19 cellular contexts compared by ENCODE assay signal in genomic region chr3:11605398-11605797, GRCh38. TPM values are rescaled to one million over a fixed set of nuclear protein-coding genes. Genes with fewer than 3 reads are reported as not detected.
DNase-seq lines count a peak whose midpoint lies in the region; ATAC-seq and TF ChIP-seq lines count a peak whose summit lies in the region.
"Had no signal": no experiment of that assay in that cellular context is flagged by ENCODE, and none has a peak within 500 bp of the region (broad histone marks: within the 10 kb centered on the region; RNA-seq: fewer than 3 reads in every experiment).

No MANE protein-coding gene starts in this region.

- H4K20me1 ChIP-seq in IMR-90 (ENCODE audit: insufficient read depth, low read length), result peaks cover 25% of the 10 kb centered on the region

- peaks cover 71% of the 10 kb centered on the region for H3K4me1 ChIP-seq in ACC112 (ENCODE audit: control insufficient read depth, insufficient read depth, low read length, unreplicated experiment)
- H3K4me1 ChIP-seq in IMR-90 (ENCODE audit: control insufficient read depth, insufficient read depth, low read length), result peaks cover 43% of the 10 kb centered on the region
- H3K4me1 ChIP-seq in esophagus muscularis mucosa, result peaks cover 61 to 95% (median 87%) of the 10 kb centered on the region in 4 donors
- H3K4me1 ChIP-seq in esophagus squamous epithelium, result peaks cover 26 to 91% (median 47%) of the 10 kb centered on the region in 3 donors

- no peaks in the 10 kb centered on the region for H3K27me3 ChIP-seq in ACC112 (ENCODE audit: insufficient read depth, low read length)
- no peaks in the 10 kb centered on the region for H3K27me3 ChIP-seq in IMR-90 (ENCODE audit: control insufficient read depth, insufficient read depth, low read length)
- H3K27me3 ChIP-seq in esophagus muscularis mucosa, result no peaks in the 10 kb centered on the region
- no peaks in the 10 kb centered on the region for H3K27me3 ChIP-seq in esophagus squamous epithelium
- H3K27me3 ChIP-seq: Peyer's patch, testis had no signal

- peak overlapping the region; percentile 26 to 58; a peak in 3 of 4 replicates for H4K8ac ChIP-seq in IMR-90 (ENCODE audit: low read depth in 2 of 2, low read length in 2 of 2)

- H3K23ac ChIP-seq in IMR-90 (ENCODE audit: low read depth, low read length), result peak overlapping the region; percentile 70

- peak overlapping the region; percentile 71 for H3K27ac Mint-ChIP-seq in progenitor cell of endocrine pancreas
- H3K27ac Mint-ChIP-seq: activated CD8-positive, alpha-beta memory T cell treated with anti-CD3 and anti-CD28 coated beads, Interleukin-2, amount 10 ng/mL, durations not matched to agents 7 days and 5 days had no signal

- 75% methylated on average over 1 of the region's 1 CpG; no CpG with 5 or more reads in 1 of the 2 experiments for WGBS in IMR-90 (ENCODE audit: extremely low coverage in 2 of 2, insufficient read length in 1 of 2), 2 experiments
- 79% methylated on average over 1 of the region's 1 CpG for WGBS in esophagus muscularis mucosa
- 83 to 100% methylated on average over 1 of the region's 1 CpG for WGBS in esophagus squamous epithelium, 2 donors

- TF ChIP-seq CTCF in IMR-90 (conservative IDR thresholded peaks at IDR 0.05; ENCODE audit: low read depth, low read length) (no peak), esophagus muscularis mucosa (IDR thresholded peaks at IDR 0.05) (no peak), progenitor cell of endocrine pancreas (IDR thresholded peaks at IDR 0.05; ENCODE audit: unreplicated experiment) (no peak), esophagus squamous epithelium (IDR thresholded peaks at IDR 0.05) (no peak)

- BruUV-seq in IMR-90 (replicated peaks; lab: Mats Ljungman, UMichigan), result no TSS peak

- no peak overlapping the region for H3K4me2 ChIP-seq in IMR-90 (ENCODE audit: low read depth, low read length)

- no peaks in the 10 kb centered on the region for H3K9me3 Mint-ChIP-seq in progenitor cell of endocrine pancreas (ENCODE audit: low read depth)

- no peaks in the 10 kb centered on the region for H3K9me3 ChIP-seq in IMR-90 (ENCODE audit: control insufficient read depth, insufficient read depth, low read length)
- H3K9me3 ChIP-seq in esophagus muscularis mucosa, result no peaks in the 10 kb centered on the region
- H3K9me3 ChIP-seq in esophagus squamous epithelium, result no peaks in the 10 kb centered on the region
- H3K9me3 ChIP-seq: Peyer's patch, testis had no signal

- TF ChIP-seq POLR2A in IMR-90 (IDR thresholded peaks at IDR 0.05; ENCODE audit: low read depth, low read length) (no peak), esophagus muscularis mucosa (IDR thresholded peaks at IDR 0.05; ENCODE audit: low read depth) (no peak), esophagus squamous epithelium (IDR thresholded peaks at IDR 0.05) (no peak)

- CTCF ChIA-PET in IMR-90 (lab: Yijun Ruan, JAX), result no interaction called here

- H3K36me3 ChIP-seq in ACC112 (ENCODE audit: insufficient read depth, low read length) (no peaks in the 10 kb centered on the region), IMR-90 (ENCODE audit: control insufficient read depth, insufficient read depth, low read length) (peaks cover 17% of the 10 kb centered on the region), esophagus muscularis mucosa (peaks cover 0 to 6% (median 0%) of the 10 kb centered on the region in 4 donors), esophagus squamous epithelium (peaks cover 0 to 18% (median 0%) of the 10 kb centered on the region in 3 donors)

- peak overlapping the region; percentile 75; the same call in 1 of the 2 replicates for H3K4ac ChIP-seq in IMR-90 (ENCODE audit: low read depth, low read length)

- in situ Hi-C loops in IMR-90 (cut with MboI; ENCODE audit: low sequenced_read_pairs), result no loop called here

- H4K5ac ChIP-seq in IMR-90 (ENCODE audit: low read depth, low read length), result peak overlapping the region; percentile 10; the same call in 1 of the 2 replicates

- H2BK5ac ChIP-seq in IMR-90 (ENCODE audit: low read depth, low read length, poor library complexity, severe bottlenecking), result peak overlapping the region; percentile 69

- no peak overlapping the region for H3K4me3 Mint-ChIP-seq in progenitor cell of endocrine pancreas (ENCODE audit: low read depth)
- H3K4me3 Mint-ChIP-seq: activated CD8-positive, alpha-beta memory T cell treated with anti-CD3 and anti-CD28 coated beads, Interleukin-2, amount 10 ng/mL, durations not matched to agents 7 days and 5 days had no signal

- peak overlapping the region; percentile 60 for H2BK120ac ChIP-seq in IMR-90 (ENCODE audit: low read depth, low read length)

- no peak overlapping the region for H2AK9ac ChIP-seq in IMR-90 (replicated peaks; ENCODE audit: low read depth, low read length, poor library complexity)

- H3K27ac ChIP-seq in ACC112 (ENCODE audit: low read depth, low read length) (peak overlapping the region; percentile 86), IMR-90 (ENCODE audit: insufficient read depth, low read length) (peak overlapping the region; percentile 22; the same call in 1 of the 2 replicates), esophagus muscularis mucosa (replicated peaks in 1 of 4) (peak overlapping the region; percentile 28 to 85 (median 54)), esophagus squamous epithelium (peak overlapping the region in 2 of 4 donors; percentile 42 to 90)
- H3K27ac ChIP-seq: VCaP had no signal

- no peak overlapping the region for H2AFZ ChIP-seq in ACC112 (ENCODE audit: low read length, unreplicated experiment)
- no peak overlapping the region for H2AFZ ChIP-seq in IMR-90 (replicated peaks; ENCODE audit: low read length, poor library complexity)

- H2BK15ac ChIP-seq in IMR-90 (ENCODE audit: low read depth, low read length), result peak overlapping the region; percentile 3; the same call in 1 of the 3 replicates

- ATAC-seq in IMR-90 (ENCODE audit: low read depth) (no peak), GM21515 (IDR thresholded peaks at IDR 0.05; ENCODE audit: unreplicated experiment) (no peak)
- ATAC-seq: activated CD8-positive, alpha-beta memory T cell treated with anti-CD3 and anti-CD28 coated beads, Interleukin-2, amount 10 ng/mL, durations not matched to agents 7 days and 5 days had no signal

- H4K91ac ChIP-seq in IMR-90 (ENCODE audit: insufficient read depth, low read depth, low read length), result peak overlapping the region; percentile 26; the same call in 1 of the 2 replicates

- intact Hi-C loops in IMR-90 (cut with micrococcal nuclease), result no loop called here
- intact Hi-C loops in esophagus muscularis mucosa (cut with DNase I), result no loop called here
- intact Hi-C loops in esophagus squamous epithelium (cut with DNase I), result no loop called here

- H3K56ac ChIP-seq in IMR-90 (ENCODE audit: extremely low read depth, insufficient read depth, low read length), result no peak overlapping the region

- DNase-seq in IMR-90, result no peak
- DNase-seq in esophagus muscularis mucosa (ENCODE audit: extremely low spot score), result no peak
- DNase-seq in progenitor cell of endocrine pancreas (ENCODE audit: low spot score, unreplicated experiment), result no peak
- DNase-seq in NCI-H187 treated with DMSO at 0.1 percent for 48 hours (lab: John Stamatoyannopoulos, UW), result no peak
- DNase-seq in esophagus squamous epithelium (lab: John Stamatoyannopoulos, UW), result no peak
- DNase-seq in NCI-H1417 (lab: John Stamatoyannopoulos, UW), result no peak
- DNase-seq: activated CD8-positive, alpha-beta memory T cell treated with anti-CD3 and anti-CD28 coated beads, Interleukin-2, amount 10 ng/mL, durations not matched to agents 7 days and 5 days; activated naive CD4-positive, alpha-beta T cell treated with Interleukin-2 at 50 U/mL for 16 hours; DMS 273 treated with DMSO at 0.1 percent for 48 hours; effector memory CD4-positive, alpha-beta T cell; foreskin fibroblast; NCI-H1930; NCI-H524 treated with DMSO at 0.1 percent for 48 hours; Peyer's patch; stimulated activated CD4-positive, alpha-beta T cell treated with anti-CD3 and anti-CD28 coated beads, Interleukin-15, amount 100 ng/mL, for 24 hours; testis had no signal

- no peak overlapping the region for H3K4me3 ChIP-seq in ACC112 (ENCODE audit: low read depth, low read length)
- H3K4me3 ChIP-seq in IMR-90 (ENCODE audit: insufficient read depth, low read depth, low read length), result no peak overlapping the region
- no peak overlapping the region for H3K4me3 ChIP-seq in esophagus muscularis mucosa
- no peak overlapping the region for H3K4me3 ChIP-seq in esophagus squamous epithelium
- H3K4me3 ChIP-seq: Peyer's patch, testis had no signal

- H3K9ac ChIP-seq in IMR-90 (ENCODE audit: low read depth, low read length), result no peak overlapping the region

- 0 out of 2 replicates have a peak overlapping the region, but pooled peaks have one; percentile 16 for H2AK5ac ChIP-seq in IMR-90 (ENCODE audit: low read depth, low read length)

- no peak for TF ChIP-seq RAD21 in IMR-90 (IDR thresholded peaks at IDR 0.05; ENCODE audit: low read length)

- peaks cover 43% of the 10 kb centered on the region for H3K4me1 Mint-ChIP-seq in progenitor cell of endocrine pancreas (ENCODE audit: low read depth)

- POLR2A ChIA-PET in IMR-90 (lab: Charles Lee; ENCODE audit: unreplicated experiment), result no interaction called here

- H3K36me3 Mint-ChIP-seq in progenitor cell of endocrine pancreas (ENCODE audit: insufficient read depth), result peaks cover 21% of the 10 kb centered on the region

- dilution Hi-C loops in IMR-90 (cut with HindIII; ENCODE audit: low sequenced_read_pairs, unreplicated experiment), result no loop called here

- H3K9me1 ChIP-seq in IMR-90 (ENCODE audit: insufficient read depth, low read length), result peaks cover 27% of the 10 kb centered on the region

- H2BK20ac ChIP-seq in IMR-90 (ENCODE audit: low read depth, low read length), result peak overlapping the region; percentile 58; the same call in 1 of the 2 replicates

- peak overlapping the region; percentile 61; the same call in 1 of the 2 replicates for H3K18ac ChIP-seq in IMR-90 (ENCODE audit: low read depth, low read length)

- H3K27me3 Mint-ChIP-seq in progenitor cell of endocrine pancreas, result no peaks in the 10 kb centered on the region
- H3K27me3 Mint-ChIP-seq: activated CD8-positive, alpha-beta memory T cell treated with anti-CD3 and anti-CD28 coated beads, Interleukin-2, amount 10 ng/mL, durations not matched to agents 7 days and 5 days had no signal

- peaks cover 21 to 74% of the 10 kb centered on the region in 2 experiments for H3K79me1 ChIP-seq in IMR-90 (ENCODE audit: low read depth in 1 of 2, low read length in 2 of 2)

- peak overlapping the region; percentile 67; the same call in 1 of the 2 replicates for H3K14ac ChIP-seq in IMR-90 (replicated peaks; ENCODE audit: low read depth, low read length)

- H3K79me2 ChIP-seq in ACC112 (ENCODE audit: control insufficient read depth, insufficient read depth, low read length, unreplicated experiment), result peaks cover 72% of the 10 kb centered on the region

- TF ChIP-seq EP300 in esophagus muscularis mucosa (IDR thresholded peaks at IDR 0.05), result no peak

TF ChIP-seq in IMR-90, 13 proteins besides CTCF, POLR2A, EP300 and RAD21 (continues in another document):
- no peak for TF ChIP-seq MAZ (IDR thresholded peaks at IDR 0.05; ENCODE audit: borderline replicate concordance, low read depth, low read length)

RNA-seq across cellular contexts. Expression of gene VGLL4, which starts 38.3 kb away (rescaled TPM):
- 26.2 and 34.2 TPM in 2 replicates for total RNA-seq in IMR-90 (2012; rRNA removed)
- polyA plus RNA-seq in IMR-90 (2012; rRNA removed), result 35.4 and 45.8 TPM in 2 replicates
- polyA plus RNA-seq in IMR-90 (2012; cell fraction: cytosol; rRNA removed), result 36.0 and 50.5 TPM in 2 replicates
- 72.1 and 93.1 TPM in 2 replicates for polyA plus RNA-seq in IMR-90 (2012; cell fraction: nucleus; rRNA removed; ENCODE audit: low replicate concordance)
- total RNA-seq in esophagus muscularis mucosa, result 100 to 1,000 TPM in 1 of 4 donors, 10 to 100 TPM in 3; 51.5 to 222 (median 80.7) TPM
- total RNA-seq in progenitor cell of endocrine pancreas, result 93.2 and 93.4 TPM in 2 replicates
- total RNA-seq in esophagus squamous epithelium, result 10 to 100 TPM; 31.8 to 50.0 (median 44.5) TPM
